Comparison of ENCODE assay signal across 18 cellular contexts in genomic region chr4:119028296-119028695, GRCh38.
DNase-seq lines count a peak whose midpoint lies in the region; ATAC-seq and TF ChIP-seq lines count a peak whose summit lies in the region.
"Had no signal": no experiment of that assay in that cellular context is flagged by ENCODE, and none has a peak within 500 bp of the region (broad histone marks: within the 10 kb centered on the region; RNA-seq: fewer than 3 reads in every experiment).

No MANE protein-coding gene starts in this region.

- no peak overlapping the region for H2AK9ac ChIP-seq in IMR-90 (replicated peaks; ENCODE audit: low read depth, low read length, poor library complexity)

- whole genome bisulfite sequencing in IMR-90 (ENCODE audit: extremely low coverage in 2 of 2, insufficient read length in 1 of 2), 2 experiments = no CpG with 5 or more reads among the region's 2 CpGs
- 55% methylated on average over 2 of the region's 2 CpGs for WGBS in esophagus muscularis mucosa
- 19 to 42% (median 24%) methylated on average over 2 of the region's 2 CpGs for WGBS in ovary, 3 donors

- peaks cover 0 to 7% of the 10 kb centered on the region in 2 experiments; a peak in 1 of 4 replicates for H3K79me1 ChIP-seq in IMR-90 (ENCODE audit: low read depth in 1 of 2, low read length in 2 of 2)

- H3K27ac ChIP-seq in IMR-90 (ENCODE audit: insufficient read depth, low read length) (no peak overlapping the region), esophagus muscularis mucosa (replicated peaks in 1 of 4) (peak overlapping the region; percentile 91 to 98 (median 94)), ovary (peak overlapping the region in 1 of 2 donors; percentile 84), tibial artery (peak overlapping the region; percentile 86 to 91)
- H3K27ac ChIP-seq: parathyroid adenoma had no signal

- H4K8ac ChIP-seq in IMR-90 (ENCODE audit: low read depth in 2 of 2, low read length in 2 of 2) = peak overlapping the region in 1 of 2 experiments; percentile 31; a peak in 1 of 4 replicates

- no peaks in the 10 kb centered on the region for H3K27me3 ChIP-seq in IMR-90 (ENCODE audit: control insufficient read depth, insufficient read depth, low read length)
- H3K27me3 ChIP-seq in esophagus muscularis mucosa = no peaks in the 10 kb centered on the region
- H3K27me3 ChIP-seq in ovary = no peaks in the 10 kb centered on the region
- H3K27me3 ChIP-seq in tibial artery = no peaks in the 10 kb centered on the region
- H3K27me3 ChIP-seq in H7 (ENCODE audit: control insufficient read depth, insufficient read depth, low read length) = no peaks in the 10 kb centered on the region
- H3K27me3 ChIP-seq: BE2C had no signal

- dilution Hi-C loops in IMR-90 (cut with HindIII; ENCODE audit: low sequenced_read_pairs, unreplicated experiment) = no loop called here

- H2BK15ac ChIP-seq in IMR-90 (ENCODE audit: low read depth, low read length) = no peak overlapping the region; the same call in 2 of the 3 replicates

- TF ChIP-seq CTCF in IMR-90 (conservative IDR thresholded peaks at IDR 0.05; ENCODE audit: low read depth, low read length) = no peak
- TF ChIP-seq CTCF in esophagus muscularis mucosa (IDR thresholded peaks at IDR 0.05) = no peak
- no peak for TF ChIP-seq CTCF in ovary (IDR thresholded peaks at IDR 0.05)
- no peak for TF ChIP-seq CTCF in tibial artery (IDR thresholded peaks at IDR 0.05)

- POLR2A ChIA-PET in IMR-90 (lab: Charles Lee; ENCODE audit: unreplicated experiment) = no interaction called here

- no peak overlapping the region for H4K91ac ChIP-seq in IMR-90 (ENCODE audit: insufficient read depth, low read depth, low read length)

- no peak overlapping the region for H3K14ac ChIP-seq in IMR-90 (replicated peaks; ENCODE audit: low read depth, low read length)

- H3K4me3 ChIP-seq in IMR-90 (ENCODE audit: insufficient read depth, low read depth, low read length) (peak overlapping the region; percentile 18; the same call in 1 of the 2 replicates), esophagus muscularis mucosa (peak overlapping the region; percentile 55 to 63 (median 62)), ovary (peak overlapping the region; percentile 34), tibial artery (peak overlapping the region; percentile 55), H7 (ENCODE audit: insufficient read depth, low read depth, low read length) (no peak overlapping the region)
- H3K4me3 ChIP-seq: GM23338 had no signal

- H4K5ac ChIP-seq in IMR-90 (ENCODE audit: low read depth, low read length) = no peak overlapping the region; the same call in 1 of the 2 replicates

- H3K23ac ChIP-seq in IMR-90 (ENCODE audit: low read depth, low read length) = no peak overlapping the region

- no peaks in the 10 kb centered on the region for H4K20me1 ChIP-seq in IMR-90 (ENCODE audit: insufficient read depth, low read length)

- TF ChIP-seq EP300 in esophagus muscularis mucosa (IDR thresholded peaks at IDR 0.05) (no peak), ovary (IDR thresholded peaks at IDR 0.05) (no peak)

- peak overlapping the region; percentile 46 for H2BK5ac ChIP-seq in IMR-90 (ENCODE audit: low read depth, low read length, poor library complexity, severe bottlenecking)

- TSS peak; percentile 3 for BruUV-seq in IMR-90 (replicated peaks; lab: Mats Ljungman, UMichigan)

- H2AK5ac ChIP-seq in IMR-90 (ENCODE audit: low read depth, low read length) = no peak overlapping the region

- H2AFZ ChIP-seq in IMR-90 (replicated peaks; ENCODE audit: low read length, poor library complexity) = no peak overlapping the region
- H2AFZ ChIP-seq: GM23338, parathyroid adenoma had no signal

- no peak for DNase-seq in IMR-90
- DNase-seq in esophagus muscularis mucosa (ENCODE audit: extremely low spot score) = no peak
- no peak for DNase-seq in ovary
- DNase-seq in tibial artery = no peak
- DNase-seq in H7 = no peak
- DNase-seq in GM19238 (ENCODE audit: insufficient read length, low spot score) = no peak
- DNase-seq in nucleus accumbens (lab: John Stamatoyannopoulos, UW) = no peak
- DNase-seq: activated CD4-positive, CD25-positive, alpha-beta regulatory T cell treated with anti-CD3 and anti-CD28 coated beads, Interleukin-2, amount 50 U/mL, for 72 hours; BE2C; effector memory CD8-positive, alpha-beta T cell; NCI-H1092; NCI-H748 treated with DMSO at 0.1 percent for 48 hours; OCI-M1; stimulated activated naive CD8-positive, alpha-beta T cell treated with anti-CD3 and anti-CD28 coated beads, Interleukin-15, Interleukin-2, amounts not matched to agents 100 U/mL and 50 U/mL, for 24 hours; T-helper 9 cell had no signal

- no peak overlapping the region for H2BK20ac ChIP-seq in IMR-90 (ENCODE audit: low read depth, low read length)

- in situ Hi-C loops in IMR-90 (cut with MboI; ENCODE audit: low sequenced_read_pairs) = loop anchor here (5.0 kb wide), 1 partner anchor 41 kb away; no protein-coding TSS in a partner anchor

- peak overlapping the region; percentile 46; the same call in 1 of the 2 replicates for H3K4me2 ChIP-seq in IMR-90 (ENCODE audit: low read depth, low read length)
- H3K4me2 ChIP-seq: GM23338 had no signal

- H3K9me1 ChIP-seq in IMR-90 (ENCODE audit: insufficient read depth, low read length) = peaks cover 8% of the 10 kb centered on the region; the same call in 1 of the 2 replicates

- CTCF ChIA-PET in IMR-90 (lab: Yijun Ruan, JAX) = no interaction called here

- no peak for TF ChIP-seq RAD21 in IMR-90 (IDR thresholded peaks at IDR 0.05; ENCODE audit: low read length)

- intact Hi-C loops in IMR-90 (cut with micrococcal nuclease) (no loop called here), esophagus muscularis mucosa (cut with DNase I) (loop anchor here (5.0 kb wide), 1 partner anchor 36 kb away; no protein-coding TSS in a partner anchor), ovary (cut with DNase I) (loop anchor here in 1 of 4 donors (10.0 kb wide), 1 partner anchor 283 kb away; no protein-coding TSS in a partner anchor), tibial artery (cut with DNase I; ENCODE audit: low total_unique reads) (no loop called here)

- TF ChIP-seq POLR2A in IMR-90 (IDR thresholded peaks at IDR 0.05; ENCODE audit: low read depth, low read length) (no peak), esophagus muscularis mucosa (IDR thresholded peaks at IDR 0.05; ENCODE audit: low read depth) (no peak), ovary (IDR thresholded peaks at IDR 0.05) (no peak)

- H3K9ac ChIP-seq in IMR-90 (ENCODE audit: low read depth, low read length) = no peak overlapping the region
- H3K9ac ChIP-seq: parathyroid adenoma had no signal

- H3K18ac ChIP-seq in IMR-90 (ENCODE audit: low read depth, low read length) = peak overlapping the region; percentile 45; the same call in 1 of the 2 replicates

- no peak overlapping the region for H3K56ac ChIP-seq in IMR-90 (ENCODE audit: extremely low read depth, insufficient read depth, low read length)

- no peak overlapping the region for H3K4ac ChIP-seq in IMR-90 (ENCODE audit: low read depth, low read length)

- H3K4me1 ChIP-seq in IMR-90 (ENCODE audit: control insufficient read depth, insufficient read depth, low read length) (peaks cover 9% of the 10 kb centered on the region), esophagus muscularis mucosa (peaks cover 18 to 33% (median 26%) of the 10 kb centered on the region in 4 donors), ovary (ENCODE audit: insufficient read depth) (peaks cover 20% of the 10 kb centered on the region), tibial artery (peaks cover 0 to 79% (median 29%) of the 10 kb centered on the region in 4 donors)
- H3K4me1 ChIP-seq: BE2C, parathyroid adenoma had no signal

- no peak overlapping the region; the same call in 1 of the 2 replicates for H2BK120ac ChIP-seq in IMR-90 (ENCODE audit: low read depth, low read length)

- no peak for ATAC-seq in IMR-90 (ENCODE audit: low read depth)
- ATAC-seq: effector memory CD8-positive, alpha-beta T cell; GM23338; left lobe of liver; stimulated activated naive CD8-positive, alpha-beta T cell treated with anti-CD3 and anti-CD28 coated beads, Interleukin-15, Interleukin-2, amounts not matched to agents 100 U/mL and 50 U/mL, for 24 hours had no signal

- no peaks in the 10 kb centered on the region for H3K9me3 ChIP-seq in IMR-90 (ENCODE audit: control insufficient read depth, insufficient read depth, low read length)
- H3K9me3 ChIP-seq in esophagus muscularis mucosa = no peaks in the 10 kb centered on the region
- no peaks in the 10 kb centered on the region for H3K9me3 ChIP-seq in ovary
- no peaks in the 10 kb centered on the region for H3K9me3 ChIP-seq in tibial artery
- H3K9me3 ChIP-seq: BE2C had no signal

- H3K36me3 ChIP-seq in IMR-90 (ENCODE audit: control insufficient read depth, insufficient read depth, low read length) (peaks cover 8% of the 10 kb centered on the region), esophagus muscularis mucosa (peaks cover 16 to 43% (median 31%) of the 10 kb centered on the region in 4 donors), ovary (no peaks in the 10 kb centered on the region), tibial artery (peaks cover 17 to 30% (median 26%) of the 10 kb centered on the region in 3 donors), H7 (replicated peaks; ENCODE audit: control insufficient read depth, insufficient read depth, low read length) (no peaks in the 10 kb centered on the region)

TF ChIP-seq in IMR-90, 13 proteins besides CTCF, POLR2A, EP300 and RAD21 (continues in another document):
- TF ChIP-seq BHLHE40 (IDR thresholded peaks at IDR 0.05; ENCODE audit: low read depth, low read length) (no peak), FOS (IDR thresholded peaks at IDR 0.05; ENCODE audit: low read depth, low read length) (no peak), NFE2L2 (IDR thresholded peaks at IDR 0.05; ENCODE audit: low read depth, low read length) (no peak), USF2 (IDR thresholded peaks at IDR 0.05; ENCODE audit: low read depth, low read length) (no peak), RFX5 (IDR thresholded peaks at IDR 0.05; ENCODE audit: low read depth, low read length) (no peak), RCOR1 (IDR thresholded peaks at IDR 0.05; ENCODE audit: insufficient replicate concordance, low read length) (no peak)
- TF ChIP-seq, protein P1, sequence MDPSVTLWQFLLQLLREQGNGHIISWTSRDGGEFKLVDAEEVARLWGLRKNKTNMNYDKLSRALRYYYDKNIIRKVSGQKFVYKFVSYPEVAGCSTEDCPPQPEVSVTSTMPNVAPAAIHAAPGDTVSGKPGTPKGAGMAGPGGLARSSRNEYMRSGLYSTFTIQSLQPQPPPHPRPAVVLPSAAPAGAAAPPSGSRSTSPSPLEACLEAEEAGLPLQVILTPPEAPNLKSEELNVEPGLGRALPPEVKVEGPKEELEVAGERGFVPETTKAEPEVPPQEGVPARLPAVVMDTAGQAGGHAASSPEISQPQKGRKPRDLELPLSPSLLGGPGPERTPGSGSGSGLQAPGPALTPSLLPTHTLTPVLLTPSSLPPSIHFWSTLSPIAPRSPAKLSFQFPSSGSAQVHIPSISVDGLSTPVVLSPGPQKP (IDR thresholded peaks at IDR 0.05; ENCODE audit: borderline replicate concordance, low read depth, low read length) = no peak
